Comparison of ENCODE assay signal across 8 cellular contexts in the genomic region with DNA sequence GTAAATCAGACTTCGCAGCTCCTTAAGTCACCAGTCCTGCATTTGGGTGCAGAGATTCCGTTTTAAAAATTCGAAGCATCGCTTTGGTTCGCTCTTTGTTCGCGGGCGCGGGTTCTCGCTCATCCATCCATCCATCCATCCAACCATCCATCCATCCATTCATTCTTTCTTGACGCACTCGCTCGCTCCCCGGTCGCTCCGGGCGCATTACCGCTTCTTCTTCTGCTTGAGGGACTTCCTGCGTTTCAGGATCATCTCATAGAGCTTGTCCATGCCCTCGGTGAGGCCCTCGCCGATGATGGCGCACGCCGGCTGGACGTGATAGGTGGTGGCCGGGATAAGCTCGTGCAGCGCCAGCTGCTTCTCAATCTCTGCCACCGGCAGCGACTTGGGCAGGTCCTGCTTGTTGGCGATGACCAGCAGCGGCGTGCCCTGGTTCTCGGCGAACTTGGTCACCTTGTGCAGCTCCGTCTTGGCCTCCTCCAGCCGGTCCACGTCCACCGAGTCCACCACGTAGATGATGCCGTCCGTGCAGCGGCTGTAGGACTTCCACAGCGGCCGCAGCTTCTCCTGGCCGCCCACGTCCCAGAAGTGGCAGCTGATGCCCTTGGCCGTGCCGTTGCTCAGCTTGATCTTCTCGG. TPM values are rescaled to one million over a fixed set of nuclear protein-coding genes. Genes with fewer than 3 reads are reported as not detected.
DNase-seq lines count a peak whose midpoint lies in the region; ATAC-seq and TF ChIP-seq lines count a peak whose summit lies in the region.

No MANE protein-coding gene starts in this region.

- peak; percentile 23 for DNase-seq in AG08395 (ENCODE audit: low spot score)
- DNase-seq in RPMI7951 (ENCODE audit: low read depth) = peak; percentile 62
- peak; percentile 33 for DNase-seq in cerebellar cortex (ENCODE audit: low spot score)
- peak; percentile 63 for DNase-seq in lower lobe of right lung
- DNase-seq in tibial artery = no peak

- H3K27me3 ChIP-seq in lower lobe of right lung (ENCODE audit: low read depth) (no peaks in the 10 kb centered on the region), tibial artery (peaks cover 0 to 3% of the 10 kb centered on the region in 2 donors)

- H3K36me3 ChIP-seq in lower lobe of right lung = no peaks in the 10 kb centered on the region
- no peaks in the 10 kb centered on the region for H3K36me3 ChIP-seq in tibial artery

- TF ChIP-seq CTCF in lower lobe of right lung (IDR thresholded peaks at IDR 0.05) (no peak), tibial artery (IDR thresholded peaks at IDR 0.05) (no peak)

- peak overlapping the region; percentile 82 for H3K27ac ChIP-seq in lower lobe of right lung
- H3K27ac ChIP-seq in tibial artery = peak overlapping the region; percentile 9 to 53

- intact Hi-C loops in lower lobe of right lung (cut with DNase I) (no loop called here), tibial artery (cut with DNase I; ENCODE audit: low total_unique reads) (no loop called here)

- ATAC-seq in GM19395 (IDR thresholded peaks at IDR 0.05; ENCODE audit: unreplicated experiment) (peak; percentile 1), lower lobe of right lung (peak; percentile 13), GM21825 (IDR thresholded peaks at IDR 0.05; ENCODE audit: unreplicated experiment) (no peak), HG03469 (IDR thresholded peaks at IDR 0.05; ENCODE audit: unreplicated experiment) (no peak)

- no peaks in the 10 kb centered on the region for H3K9me3 ChIP-seq in lower lobe of right lung
- no peaks in the 10 kb centered on the region for H3K9me3 ChIP-seq in tibial artery

- peak overlapping the region; percentile 77 for H3K4me3 ChIP-seq in lower lobe of right lung
- peak overlapping the region; percentile 62 to 75 for H3K4me3 ChIP-seq in tibial artery

- H3K4me1 ChIP-seq in lower lobe of right lung (peaks cover 18% of the 10 kb centered on the region), tibial artery (peaks cover 0 to 23% (median 17%) of the 10 kb centered on the region in 4 donors)

RNA-seq across cellular contexts. Expression of a gene that starts 1.0 kb away (rescaled TPM):
- 43.0 and 43.5 TPM in 2 replicates for total RNA-seq in RPMI7951 (2014; rRNA removed; shearing (Covaris generic))
- 13.4 TPM for total RNA-seq in lower lobe of right lung

Comparison
In these comparisons a context has a peak if more than half of its experiments do, and no peak if none do; other contexts are left out.
1. DNase-seq: peak in AG08395 (single experiment), RPMI7951 (single experiment), cerebellar cortex (single experiment) and lower lobe of right lung (single experiment); none in tibial artery (0 of 2).
2. ATAC-seq: peak in GM19395 (single experiment) and lower lobe of right lung (2 of 2); none in GM21825 (single experiment) and HG03469 (single experiment).